8 cellular contexts compared by ENCODE assay signal in genomic region chr18:36942264-36942663, GRCh38.
DNase-seq lines count a peak whose midpoint lies in the region; ATAC-seq, FAIRE-seq and TF ChIP-seq lines count a peak whose summit lies in the region.

No MANE protein-coding gene starts in this region.

- ATAC-seq in heart right ventricle: no peak
- no peak for ATAC-seq in Right ventricle myocardium superior (ENCODE audit: poor library complexity)
- peak; percentile 40 for ATAC-seq in HG03432 (IDR thresholded peaks at IDR 0.05; ENCODE audit: unreplicated experiment)
- no peak for ATAC-seq in GM18520 (IDR thresholded peaks at IDR 0.05; ENCODE audit: unreplicated experiment)
- ATAC-seq in GM21367 (IDR thresholded peaks at IDR 0.05; ENCODE audit: unreplicated experiment): no peak

- peaks cover 0 to 34% (median 12%) of the 10 kb centered on the region in 11 donors for H3K9me3 ChIP-seq in heart right ventricle

- no peak overlapping the region for H3K27ac ChIP-seq in heart right ventricle

- TF ChIP-seq CTCF in heart right ventricle (IDR thresholded peaks at IDR 0.05): peak in 6 of 9 donors; percentile 9 to 51 (median 21)

- no peak for FAIRE-seq in RCC 7860 (lab: Jason Lieb, UNC)

- no peaks in the 10 kb centered on the region for H3K4me1 ChIP-seq in heart right ventricle

- H3K36me3 ChIP-seq in heart right ventricle: peaks cover 0 to 9% (median 0%) of the 10 kb centered on the region in 9 donors

- intact Hi-C loops in heart right ventricle (cut with DNase I) (no loop called here), Right ventricle myocardium superior (cut with DNase I) (no loop called here)

- no peaks in the 10 kb centered on the region for H3K27me3 ChIP-seq in heart right ventricle

- WGBS in heart right ventricle, 2 donors: 63 to 70% methylated on average over 6 of the region's 6 CpGs

- no peak for DNase-seq in heart right ventricle
- DNase-seq in Right ventricle myocardium superior: no peak
- peak; percentile 36 for DNase-seq in RCC 7860 (ENCODE audit: low spot score)
- DNase-seq in foreskin melanocyte: peak; percentile 15
- DNase-seq in superior temporal gyrus (ENCODE audit: extremely low spot score): no peak

- H3K4me3 ChIP-seq in heart right ventricle: no peak overlapping the region

Comparison
In these comparisons a context has a peak if more than half of its experiments do, and no peak if none do; other contexts are left out.
1. DNase-seq: peak in RCC 7860 (single experiment) and foreskin melanocyte (single experiment); none in heart right ventricle (0 of 2), Right ventricle myocardium superior (single experiment) and superior temporal gyrus (single experiment).